ENCODE assay signal across 18 cellular contexts in the genomic region with DNA sequence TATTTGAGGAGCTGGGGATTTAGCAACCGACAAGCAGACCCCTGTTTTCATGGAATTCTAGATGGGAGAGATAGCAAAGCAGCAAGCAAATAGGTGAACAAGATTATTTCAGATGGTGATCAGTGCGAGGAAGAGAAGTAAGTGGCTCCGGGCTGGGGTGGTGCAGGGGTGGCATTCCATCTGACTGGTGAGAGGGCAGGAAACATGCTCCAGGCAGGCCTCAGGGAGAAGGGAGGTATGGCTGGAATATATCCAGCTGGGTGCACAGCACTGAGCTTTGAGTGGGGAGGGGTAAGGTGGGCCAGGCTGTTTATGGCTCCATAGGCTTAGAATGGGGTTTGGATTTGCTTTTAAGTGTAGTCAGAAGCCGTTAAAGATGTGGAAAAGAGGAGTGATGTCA. TPM values are rescaled to one million over a fixed set of nuclear protein-coding genes. Genes with fewer than 3 reads are reported as not detected.
DNase-seq lines count a peak whose midpoint lies in the region; ATAC-seq, FAIRE-seq and TF ChIP-seq lines count a peak whose summit lies in the region.
"Had no signal": no experiment of that assay in that cellular context is flagged by ENCODE, and none has a peak within 500 bp of the region (broad histone marks: within the 10 kb centered on the region; RNA-seq: fewer than 3 reads in every experiment).

No MANE protein-coding gene starts in this region.

- H4K20me1 ChIP-seq in GM12878 (ENCODE audit: control insufficient read depth, insufficient read depth), result peaks cover 4% of the 10 kb centered on the region; the same call in 1 of the 2 replicates

- H3K79me2 ChIP-seq in GM12878 (ENCODE audit: control insufficient read depth, insufficient read depth, low read length), result peaks cover 21% of the 10 kb centered on the region

- intact Hi-C loops in left cardiac atrium (cut with DNase I), result no loop called here
- intact Hi-C loops in GM12878 (cut with micrococcal nuclease; ENCODE audit: unreplicated experiment), result no loop called here
- intact Hi-C loops in uterus (cut with DNase I; ENCODE audit: low total_unique reads), result no loop called here

- H3K4me1 Mint-ChIP-seq in stimulated activated memory B cell treated with anti-CD40 and anti-IgM and Interleukin-4, amounts not matched to agents 10 μg/mL and 1 μg/mL and 100 μg/mL, for 72 hours, result peaks cover 47% of the 10 kb centered on the region

- BruUV-seq in GM12878 (replicated peaks; lab: Mats Ljungman, UMichigan), result no TSS peak

- H3K4me1 ChIP-seq in right atrium auricular region, result peaks cover 0 to 62% of the 10 kb centered on the region in 2 donors
- peaks cover 24% of the 10 kb centered on the region for H3K4me1 ChIP-seq in GM12878 (ENCODE audit: control insufficient read depth, insufficient read depth, low read length)
- H3K4me1 ChIP-seq in muscle layer of duodenum (ENCODE audit: control insufficient read depth in 1 of 2, insufficient read depth in 2 of 2, low read length in 2 of 2), result peaks cover 0 to 41% of the 10 kb centered on the region in 2 donors
- no peaks in the 10 kb centered on the region for H3K4me1 ChIP-seq in uterus

- RAD21 ChIA-PET in GM12878 (lab: Charles Lee; ENCODE audit: unreplicated experiment), result interaction anchor here (0.9 kb wide), 1 partner anchor 15 kb away, joined by 3 read pairs; no protein-coding TSS in a partner anchor

- H3K27ac ChIP-seq in right atrium auricular region, result peak overlapping the region; percentile 60 to 62
- H3K27ac ChIP-seq in GM12878 (ENCODE audit: control insufficient read depth, insufficient read depth), result no peak overlapping the region
- peak overlapping the region; percentile 56 for H3K27ac ChIP-seq in muscle layer of duodenum (ENCODE audit: low read length)
- peak overlapping the region; percentile 75 to 99 for H3K27ac ChIP-seq in uterus
- H3K27ac ChIP-seq: cardiac muscle cell, skin epidermis had no signal

- H3K36me3 Mint-ChIP-seq in stimulated activated memory B cell treated with anti-CD40 and anti-IgM and Interleukin-4, amounts not matched to agents 10 μg/mL and 1 μg/mL and 100 μg/mL, for 72 hours, result no peaks in the 10 kb centered on the region
- H3K36me3 Mint-ChIP-seq: stimulated activated effector memory CD8-positive, alpha-beta T cell treated with anti-CD3 and anti-CD28 coated beads, Interleukin-12 subunit alpha, Interleukin-12 subunit beta, amount 100 ng/mL, for 72 hours had no signal

- CTCF ChIA-PET in GM12878 (lab: Yijun Ruan, JAX), result interaction anchor here (1.2 to 2.1 kb wide), 3 partner anchors 84 to 180 kb away, joined by 3 to 4 read pairs (median 3); no protein-coding TSS in a partner anchor

- H3K9ac ChIP-seq in GM12878 (ENCODE audit: control insufficient read depth, insufficient read depth, low read length), result no peak overlapping the region

- ATAC-seq in left cardiac atrium (no peak), GM12878 (no peak)
- no peak for ATAC-seq in stimulated activated memory B cell treated with anti-CD40 and anti-IgM and Interleukin-4, amounts not matched to agents 10 μg/mL and 1 μg/mL and 100 μg/mL, for 72 hours
- ATAC-seq: effector memory CD8-positive, alpha-beta T cell; stimulated activated effector memory CD8-positive, alpha-beta T cell treated with anti-CD3 and anti-CD28 coated beads, Interleukin-12 subunit alpha, Interleukin-12 subunit beta, amount 100 ng/mL, for 72 hours had no signal

- WGBS in GM12878 (ENCODE audit: insufficient coverage, insufficient replicate concordance, low lambda C conversion rate, missing lambda C conversion rate), result 99% methylated on average over 4 of the region's 4 CpGs

- no peaks in the 10 kb centered on the region for H3K27me3 Mint-ChIP-seq in stimulated activated memory B cell treated with anti-CD40 and anti-IgM and Interleukin-4, amounts not matched to agents 10 μg/mL and 1 μg/mL and 100 μg/mL, for 72 hours
- H3K27me3 Mint-ChIP-seq: activated naive CD8-positive, alpha-beta T cell; effector memory CD8-positive, alpha-beta T cell had no signal

- H3K9me3 Mint-ChIP-seq in stimulated activated memory B cell treated with anti-CD40 and anti-IgM and Interleukin-4, amounts not matched to agents 10 μg/mL and 1 μg/mL and 100 μg/mL, for 72 hours, result no peaks in the 10 kb centered on the region
- H3K9me3 Mint-ChIP-seq: activated CD4-positive, alpha-beta T cell treated with anti-CD3 and anti-CD28 coated beads, Interleukin-2, amount 10 ng/mL, durations not matched to agents 24 days and 14 days; effector memory CD8-positive, alpha-beta T cell; stimulated activated effector memory CD8-positive, alpha-beta T cell treated with anti-CD3 and anti-CD28 coated beads, Interleukin-12 subunit alpha, Interleukin-12 subunit beta, amount 100 ng/mL, for 72 hours had no signal

- H3K4me3 ChIP-seq in right atrium auricular region (no peak overlapping the region), GM12878 (no peak overlapping the region), muscle layer of duodenum (ENCODE audit: low read depth in 1 of 2, low read length in 2 of 2) (no peak overlapping the region), uterus (peak overlapping the region; percentile 6 to 8)
- H3K4me3 ChIP-seq: cardiac muscle cell, lung, skin epidermis had no signal

- TF ChIP-seq EP300 in GM12878 (IDR thresholded peaks at IDR 0.05; ENCODE audit: borderline replicate concordance in 1 of 2, control insufficient read depth in 1 of 2, low read depth in 2 of 2, low read length in 2 of 2), result no peak

- TF ChIP-seq CTCF in right atrium auricular region (IDR thresholded peaks at IDR 0.05), result no peak
- no peak for TF ChIP-seq CTCF in GM12878 (IDR thresholded peaks at IDR 0.05 in 2 of 3, conservative IDR thresholded peaks at IDR 0.05 in 1 of 3; ENCODE audit: control insufficient read depth in 2 of 3, extremely low read depth in 1 of 3, insufficient read depth in 1 of 3, low read depth in 3 of 3, low read length in 3 of 3)
- no peak for TF ChIP-seq CTCF in uterus (IDR thresholded peaks at IDR 0.05)

- H3K4me3 Mint-ChIP-seq in stimulated activated memory B cell treated with anti-CD40 and anti-IgM and Interleukin-4, amounts not matched to agents 10 μg/mL and 1 μg/mL and 100 μg/mL, for 72 hours, result no peak overlapping the region
- H3K4me3 Mint-ChIP-seq: activated CD4-positive, alpha-beta T cell treated with anti-CD3 and anti-CD28 coated beads, Interleukin-2, amount 10 ng/mL, durations not matched to agents 24 days and 14 days; activated naive CD8-positive, alpha-beta T cell; effector memory CD8-positive, alpha-beta T cell; stimulated activated effector memory CD8-positive, alpha-beta T cell treated with anti-CD3 and anti-CD28 coated beads, Interleukin-12 subunit alpha, Interleukin-12 subunit beta, amount 100 ng/mL, for 72 hours had no signal

- SMC1A ChIA-PET in GM12878 (lab: Charles Lee; ENCODE audit: uncharacterized antibody, unreplicated experiment), result interaction anchor here (0.7 to 1.7 kb wide), 3 partner anchors 9 to 29 kb away, joined by 3 to 5 read pairs (median 3); no protein-coding TSS in a partner anchor

- H3K27ac Mint-ChIP-seq in stimulated activated memory B cell treated with anti-CD40 and anti-IgM and Interleukin-4, amounts not matched to agents 10 μg/mL and 1 μg/mL and 100 μg/mL, for 72 hours, result no peak overlapping the region
- H3K27ac Mint-ChIP-seq: activated CD4-positive, alpha-beta T cell treated with anti-CD3 and anti-CD28 coated beads, Interleukin-2, amount 10 ng/mL, durations not matched to agents 24 days and 14 days; activated naive CD8-positive, alpha-beta T cell; stimulated activated effector memory CD8-positive, alpha-beta T cell treated with anti-CD3 and anti-CD28 coated beads, Interleukin-12 subunit alpha, Interleukin-12 subunit beta, amount 100 ng/mL, for 72 hours had no signal

- TF ChIP-seq RAD21 in GM12878 (IDR thresholded peaks at IDR 0.05; ENCODE audit: insufficient read depth, low read depth, low read length), result no peak

- POLR2A ChIA-PET in GM12878 (lab: Charles Lee), result interaction anchor here (0.5 to 1.0 kb wide), 2 partner anchors 84 to 154 kb away, joined by 3 read pairs; no protein-coding TSS in a partner anchor

- H3K4me2 ChIP-seq in GM12878 (ENCODE audit: control insufficient read depth, insufficient read depth), result peak overlapping the region; percentile 19

- FAIRE-seq in GM12878 (lab: Jason Lieb, UNC), result no peak

- no peaks in the 10 kb centered on the region for H3K27me3 ChIP-seq in right atrium auricular region
- H3K27me3 ChIP-seq in GM12878 (replicated peaks in 1 of 2; ENCODE audit: control insufficient read depth in 2 of 2, insufficient read depth in 2 of 2, low read length in 1 of 2), result no peaks in the 10 kb centered on the region
- H3K27me3 ChIP-seq in muscle layer of duodenum (ENCODE audit: low read depth, low read length), result no peaks in the 10 kb centered on the region
- H3K27me3 ChIP-seq in uterus, result no peaks in the 10 kb centered on the region
- H3K27me3 ChIP-seq: cardiac muscle cell had no signal

- no peak for TF ChIP-seq POLR2A in GM12878 (IDR thresholded peaks at IDR 0.05; ENCODE audit: low read depth, low read length)
- no peak for TF ChIP-seq POLR2A in uterus (IDR thresholded peaks at IDR 0.05)

- H3K9me3 ChIP-seq in right atrium auricular region (no peaks in the 10 kb centered on the region), GM12878 (replicated peaks; ENCODE audit: control insufficient read depth, insufficient read depth, low read length) (no peaks in the 10 kb centered on the region), muscle layer of duodenum (ENCODE audit: control insufficient read depth in 1 of 2, low read length in 2 of 2) (no peaks in the 10 kb centered on the region), uterus (no peaks in the 10 kb centered on the region)

- DNase-seq in right atrium auricular region (ENCODE audit: low spot score), result no peak
- DNase-seq in left cardiac atrium, result no peak
- DNase-seq in GM12878 (ENCODE audit: low read depth, low spot score), result no peak
- no peak for DNase-seq in uterus
- DNase-seq in HK-2 (ENCODE audit: unreplicated experiment), result no peak
- DNase-seq in SKM-1 (lab: John Stamatoyannopoulos, UW; ENCODE audit: unreplicated experiment), result no peak
- DNase-seq: activated CD4-positive, alpha-beta T cell treated with anti-CD3 and anti-CD28 coated beads, Interleukin-2, amount 10 ng/mL, durations not matched to agents 24 days and 14 days; effector memory CD8-positive, alpha-beta T cell; NCI-H2171 treated with DMSO at 0.1 percent for 48 hours; NK-92 treated with Interleukin-12 subunit alpha and Interleukin-12 subunit beta, amount 100 ng/mL, for 24 hours; SIG-M5 had no signal

- in situ Hi-C loops in GM12878 (cut with MboI), result no loop called here

- H3K36me3 ChIP-seq in right atrium auricular region, result no peaks in the 10 kb centered on the region
- H3K36me3 ChIP-seq in GM12878 (ENCODE audit: control insufficient read depth in 2 of 2, insufficient read depth in 2 of 2, low read length in 1 of 2), result no peaks in the 10 kb centered on the region
- no peaks in the 10 kb centered on the region for H3K36me3 ChIP-seq in muscle layer of duodenum (ENCODE audit: control insufficient read depth in 1 of 2, insufficient read depth in 2 of 2, low read length in 2 of 2)
- H3K36me3 ChIP-seq in uterus, result no peaks in the 10 kb centered on the region
- H3K36me3 ChIP-seq: cardiac muscle cell had no signal

- no peak overlapping the region for H2AFZ ChIP-seq in GM12878 (ENCODE audit: control insufficient read depth, low read depth, low read length)

RNA-seq across cellular contexts. Expression of a gene that starts 21.2 kb away (rescaled TPM):
- total RNA-seq in right atrium auricular region, result 1 to 10 TPM in 1 of 2 donors, not detected in 1; 3.6 TPM
- 1 to 10 TPM in 1 of 2 donors, under 1 TPM in 1; 0.89 to 1.0 TPM for total RNA-seq in left cardiac atrium
- 8.1 and 10.4 TPM in 2 replicates for total RNA-seq in GM12878 (2013; cell fraction: nucleolus; rRNA removed)
- total RNA-seq in GM12878 (2014; rRNA removed), result 0.33 TPM in 1 of 2 replicates, not detected in the other
- 0.54 and 0.55 TPM in 2 replicates for total RNA-seq in GM12878 (2014; rRNA removed; fragmentation: Illumina TruSeq; extraction: Trizol)
- 0.40 and 0.44 TPM in 2 replicates for total RNA-seq in GM12878 (2021)
- not detected for polyA plus RNA-seq in GM12878 (2011; ENCODE audit: low read depth)
- polyA plus RNA-seq in GM12878 (2011; rRNA removed), result 0.13 and 0.31 TPM in 2 replicates
- not detected in 2 replicates for polyA plus RNA-seq in GM12878 (2011; cell fraction: cytosol; rRNA removed)
- polyA plus RNA-seq in GM12878 (2011; cell fraction: nucleus; rRNA removed), result 0.63 and 1.2 TPM in 2 replicates
- polyA plus RNA-seq in GM12878 (2012), result not detected in 2 replicates
- not detected in 2 replicates for polyA plus RNA-seq in GM12878 (2014; fragmentation: Illumina TruSeq; extraction: Trizol)
- under 1 TPM in 1 of 2 experiments, not detected in 1; 0.09 TPM for polyA plus RNA-seq in GM12878 (2014; fragmentation: Nextera tagmentation; extraction: Ambion mirVana)
- 0.56 TPM in 1 of 2 replicates, not detected in the other for polyA plus RNA-seq in GM12878 (2014; rRNA removed)
- polyA plus RNA-seq in GM12878 (2016; fragmentation: Nextera tagmentation; extraction: Ambion mirVana), result under 1 TPM; 0.33 to 0.44 TPM
- polyA minus RNA-seq in GM12878 (2011; rRNA and poly(A)+ RNA removed), result 1.8 and 2.3 TPM in 2 replicates
- not detected in 2 replicates for polyA minus RNA-seq in GM12878 (2011; cell fraction: cytosol; rRNA and poly(A)+ RNA removed)
- 3.0 and 4.8 TPM in 2 replicates for polyA minus RNA-seq in GM12878 (2011; cell fraction: nucleus; rRNA and poly(A)+ RNA removed)
- 1 to 10 TPM in 1 of 4 donors, under 1 TPM in 1, not detected in 2; 0.90 to 4.1 TPM for total RNA-seq in uterus
- total RNA-seq: cardiac muscle cell had no signal
- polyA plus RNA-seq: cardiac muscle cell had no signal

Comparison
In these comparisons a context has a peak if more than half of its experiments do, and no peak if none do; other contexts are left out.
1. H3K4me3 ChIP-seq: peak in uterus (2 of 2); none in right atrium auricular region (0 of 2), GM12878 (single experiment) and muscle layer of duodenum (0 of 2).